32 cellular contexts compared by ENCODE assay signal in genomic region chr21:42157606-42158310, GRCh38.
A peak's percentile ranks its signal among the peaks of the same experiment; 100 is the strongest.
DNase-seq lines count a peak whose midpoint lies in the region; TF ChIP-seq lines count a peak whose summit lies in the region.
"Had no signal": no experiment of that assay in that cellular context is flagged by ENCODE, and none has a peak within 500 bp of the region (broad histone marks: within the 10 kb centered on the region; RNA-seq: fewer than 3 reads in every experiment).

No MANE protein-coding gene starts in this region.

- H3K4me1 Mint-ChIP-seq in endodermal cell = peaks cover 4% of the 10 kb centered on the region
- H3K4me1 Mint-ChIP-seq in Caco-2 (ENCODE audit: low read depth, unreplicated experiment) = no peaks in the 10 kb centered on the region

- H3K27ac ChIP-seq in SJCRH30 (peak overlapping the region; percentile 54), endodermal cell (ENCODE audit: low read depth, low read length) (peak overlapping the region; percentile 81), sigmoid colon (no peak overlapping the region)
- H3K27ac ChIP-seq: esophagus squamous epithelium, foreskin keratinocyte, HL-60, PC-9, psoas muscle, testis, uterus had no signal

- H3K4me1 ChIP-seq in SJCRH30 (peaks cover 28% of the 10 kb centered on the region), endodermal cell (ENCODE audit: control insufficient read depth, insufficient read depth, low read length) (no peaks in the 10 kb centered on the region), sigmoid colon (peaks cover 0 to 6% (median 3%) of the 10 kb centered on the region in 4 donors), Caco-2 (no peaks in the 10 kb centered on the region)
- H3K4me1 ChIP-seq: foreskin keratinocyte, psoas muscle, testis, uterus had no signal

- no peak overlapping the region for H3K9ac ChIP-seq in endodermal cell (ENCODE audit: extremely low read depth, low read length, poor library complexity, severe bottlenecking)

- H3K4me3 ChIP-seq in SJCRH30 = peak overlapping the region; percentile 14
- no peak overlapping the region for H3K4me3 ChIP-seq in endodermal cell (ENCODE audit: low read length)
- no peak overlapping the region for H3K4me3 ChIP-seq in sigmoid colon
- H3K4me3 ChIP-seq in Caco-2 (ENCODE audit: low read depth, low read length) = no peak overlapping the region
- H3K4me3 ChIP-seq: esophagus squamous epithelium, PC-9, psoas muscle, testis, uterus had no signal

- POLR2A ChIA-PET in Caco-2 (lab: Charles Lee) = interaction anchor here (0.6 kb wide), 1 partner anchor 732 kb away, joined by 3 read pairs; the partner anchor contains the start of gene MX1

- H3K27me3 Mint-ChIP-seq in endodermal cell (ENCODE audit: insufficient read depth) (no peaks in the 10 kb centered on the region), Caco-2 (ENCODE audit: insufficient read depth, unreplicated experiment) (no peaks in the 10 kb centered on the region)
- H3K27me3 Mint-ChIP-seq: activated CD4-positive, alpha-beta memory T cell treated with anti-CD3 and anti-CD28 coated beads for 36 hours had no signal

- TF ChIP-seq EP300 in sigmoid colon (IDR thresholded peaks at IDR 0.05) = no peak

- TF ChIP-seq POLR2A in sigmoid colon (IDR thresholded peaks at IDR 0.05) = no peak

- intact Hi-C loops in sigmoid colon (cut with DNase I) = no loop called here
- intact Hi-C loops in Caco-2 (cut with micrococcal nuclease; ENCODE audit: unreplicated experiment) = no loop called here

- H3K27me3 ChIP-seq in SJCRH30 (no peaks in the 10 kb centered on the region), endodermal cell (ENCODE audit: control insufficient read depth, insufficient read depth, low read length, poor library complexity, severe bottlenecking) (no peaks in the 10 kb centered on the region), sigmoid colon (peaks cover 0 to 13% (median 0%) of the 10 kb centered on the region in 3 donors), Caco-2 (replicated peaks; ENCODE audit: control insufficient read depth, insufficient read depth, low read length) (no peaks in the 10 kb centered on the region)
- H3K27me3 ChIP-seq: testis had no signal

- H3K36me3 Mint-ChIP-seq in endodermal cell (ENCODE audit: low read depth) = no peaks in the 10 kb centered on the region
- H3K36me3 Mint-ChIP-seq in Caco-2 (ENCODE audit: insufficient read depth, unreplicated experiment) = no peaks in the 10 kb centered on the region
- H3K36me3 Mint-ChIP-seq: activated CD4-positive, alpha-beta memory T cell treated with anti-CD3 and anti-CD28 coated beads for 36 hours; activated naive CD4-positive, alpha-beta T cell treated with anti-CD3 and anti-CD28 coated beads, Interleukin-2, amount 10 ng/mL, durations not matched to agents 7 days and 5 days; CD4-positive, alpha-beta memory T cell; stimulated activated memory B cell treated with anti-CD40 and anti-IgM and Interleukin-4, amounts not matched to agents 10 μg/mL and 1 μg/mL and 100 μg/mL, for 72 hours had no signal

- DNase-seq in D341Med (ENCODE audit: low spot score) (peak; percentile 27), SJCRH30 (peak; percentile 28 to 63), endodermal cell (no peak), sigmoid colon (peak; percentile 43), NCI-H69 (lab: John Stamatoyannopoulos, UW) (no peak), Caco-2 (no peak)
- DNase-seq in stimulated activated CD4-positive, alpha-beta T cell treated with anti-CD3 and anti-CD28 coated beads, Interleukin-2, amount 100 ng/mL, for 48 hours = no peak
- DNase-seq in activated CD8-positive, alpha-beta memory T cell treated with anti-CD3 and anti-CD28 coated beads, Interleukin-2, amount 50 U/mL, for 4 hours = no peak
- DNase-seq: ACHN; activated CD4-positive, alpha-beta memory T cell treated with anti-CD3 and anti-CD28 coated beads for 36 hours; activated CD4-positive, alpha-beta T cell treated with anti-CD3 and anti-CD28 coated beads for 1 hour; activated naive CD4-positive, alpha-beta T cell treated with anti-CD3 and anti-CD28 coated beads, Interleukin-2, amount 10 ng/mL, durations not matched to agents 7 days and 5 days; CD4-positive, alpha-beta memory T cell; cortex of kidney; esophagus squamous epithelium; islet precursor cell; KG1; left ventricle myocardium superior; mesendoderm; MM.1S; NCI-H1930; NCI-H524 treated with DMSO at 0.1 percent for 48 hours; PC-9; psoas muscle; T-helper 17 cell; uterus had no signal

- 86 to 87% methylated on average over 7 to 10 of the region's 11 CpGs for WGBS in endodermal cell (ENCODE audit: insufficient coverage in 1 of 2, insufficient read length in 1 of 2), 2 experiments
- WGBS in sigmoid colon, 2 donors = 88 to 91% methylated on average over 11 of the region's 11 CpGs

- no peak overlapping the region for H3K27ac Mint-ChIP-seq in endodermal cell
- H3K27ac Mint-ChIP-seq in Caco-2 (ENCODE audit: unreplicated experiment) = no peak overlapping the region
- H3K27ac Mint-ChIP-seq: activated CD4-positive, alpha-beta memory T cell treated with anti-CD3 and anti-CD28 coated beads for 36 hours; activated naive CD4-positive, alpha-beta T cell treated with anti-CD3 and anti-CD28 coated beads, Interleukin-2, amount 10 ng/mL, durations not matched to agents 7 days and 5 days; activated T-helper 1 cell treated with anti-CD3 and anti-CD28 coated beads, Interleukin-12 subunit alpha, Interleukin-12 subunit beta, Interleukin-2, Interleukin-4 antibody, amounts not matched to agents 30 ng/mL and 10 ng/mL and 1 ng/mL, durations not matched to agents 14 hours and 24 hours and 36 hours; B cell; stimulated activated memory B cell treated with anti-CD40 and anti-IgM and Interleukin-4, amounts not matched to agents 10 μg/mL and 1 μg/mL and 100 μg/mL, for 72 hours; T-helper 17 cell had no signal

- BruUV-seq in Caco-2 (replicated peaks; lab: Mats Ljungman, UMichigan) = no TSS peak

- CTCF ChIA-PET in Caco-2 (lab: Charles Lee) = no interaction called here

- TF ChIP-seq CTCF in endodermal cell (conservative IDR thresholded peaks at IDR 0.05) (no peak), sigmoid colon (IDR thresholded peaks at IDR 0.05) (no peak), Caco-2 (IDR thresholded peaks at IDR 0.05; ENCODE audit: insufficient read depth in 1 of 2, low read depth in 1 of 2, low read length in 1 of 2, severe bottlenecking in 1 of 2, unreplicated experiment in 1 of 2) (no peak)

- no peaks in the 10 kb centered on the region for H3K9me3 ChIP-seq in SJCRH30 (replicated peaks)
- H3K9me3 ChIP-seq in endodermal cell (ENCODE audit: control insufficient read depth, low read length) = no peaks in the 10 kb centered on the region
- H3K9me3 ChIP-seq in sigmoid colon = no peaks in the 10 kb centered on the region
- no peaks in the 10 kb centered on the region for H3K9me3 ChIP-seq in Caco-2
- H3K9me3 ChIP-seq: esophagus squamous epithelium, psoas muscle, testis, uterus had no signal

- no peak overlapping the region for H3K4me3 Mint-ChIP-seq in endodermal cell
- H3K4me3 Mint-ChIP-seq in Caco-2 (ENCODE audit: unreplicated experiment) = no peak overlapping the region
- H3K4me3 Mint-ChIP-seq: activated CD4-positive, alpha-beta memory T cell treated with anti-CD3 and anti-CD28 coated beads for 36 hours; activated naive CD4-positive, alpha-beta T cell treated with anti-CD3 and anti-CD28 coated beads, Interleukin-2, amount 10 ng/mL, durations not matched to agents 7 days and 5 days; activated T-helper 1 cell treated with anti-CD3 and anti-CD28 coated beads, Interleukin-12 subunit alpha, Interleukin-12 subunit beta, Interleukin-2, Interleukin-4 antibody, amounts not matched to agents 30 ng/mL and 10 ng/mL and 1 ng/mL, durations not matched to agents 14 hours and 24 hours and 36 hours; B cell; CD4-positive, alpha-beta memory T cell; stimulated activated memory B cell treated with anti-CD40 and anti-IgM and Interleukin-4, amounts not matched to agents 10 μg/mL and 1 μg/mL and 100 μg/mL, for 72 hours; T-helper 17 cell had no signal

- no peaks in the 10 kb centered on the region for H3K9me3 Mint-ChIP-seq in endodermal cell
- H3K9me3 Mint-ChIP-seq in Caco-2 (ENCODE audit: unreplicated experiment) = no peaks in the 10 kb centered on the region
- H3K9me3 Mint-ChIP-seq: activated CD4-positive, alpha-beta memory T cell treated with anti-CD3 and anti-CD28 coated beads for 36 hours; activated naive CD4-positive, alpha-beta T cell treated with anti-CD3 and anti-CD28 coated beads, Interleukin-2, amount 10 ng/mL, durations not matched to agents 7 days and 5 days; activated T-helper 1 cell treated with anti-CD3 and anti-CD28 coated beads, Interleukin-12 subunit alpha, Interleukin-12 subunit beta, Interleukin-2, Interleukin-4 antibody, amounts not matched to agents 30 ng/mL and 10 ng/mL and 1 ng/mL, durations not matched to agents 14 hours and 24 hours and 36 hours; CD4-positive, alpha-beta memory T cell; stimulated activated memory B cell treated with anti-CD40 and anti-IgM and Interleukin-4, amounts not matched to agents 10 μg/mL and 1 μg/mL and 100 μg/mL, for 72 hours had no signal

- H3K36me3 ChIP-seq in SJCRH30 (no peaks in the 10 kb centered on the region), endodermal cell (ENCODE audit: control insufficient read depth, insufficient read depth, low read length) (no peaks in the 10 kb centered on the region), sigmoid colon (no peaks in the 10 kb centered on the region), Caco-2 (ENCODE audit: control insufficient read depth, insufficient read depth, low read length) (no peaks in the 10 kb centered on the region)
- H3K36me3 ChIP-seq: esophagus squamous epithelium, uterus had no signal

Comparison
In these comparisons a context has a peak if more than half of its experiments do, and no peak if none do; other contexts are left out.
1. DNase-seq: peak in D341Med (single experiment), SJCRH30 (2 of 2) and sigmoid colon (single experiment); none in endodermal cell (single experiment), NCI-H69 (single experiment), stimulated activated CD4-positive, alpha-beta T cell treated with anti-CD3 and anti-CD28 coated beads, Interleukin-2, amount 100 ng/mL, for 48 hours (0 of 2), Caco-2 (0 of 2) and activated CD8-positive, alpha-beta memory T cell treated with anti-CD3 and anti-CD28 coated beads, Interleukin-2, amount 50 U/mL, for 4 hours (single experiment).
2. H3K27ac ChIP-seq: peak in SJCRH30 (single experiment) and endodermal cell (single experiment); none in sigmoid colon (0 of 4).